In the genomic region with DNA sequence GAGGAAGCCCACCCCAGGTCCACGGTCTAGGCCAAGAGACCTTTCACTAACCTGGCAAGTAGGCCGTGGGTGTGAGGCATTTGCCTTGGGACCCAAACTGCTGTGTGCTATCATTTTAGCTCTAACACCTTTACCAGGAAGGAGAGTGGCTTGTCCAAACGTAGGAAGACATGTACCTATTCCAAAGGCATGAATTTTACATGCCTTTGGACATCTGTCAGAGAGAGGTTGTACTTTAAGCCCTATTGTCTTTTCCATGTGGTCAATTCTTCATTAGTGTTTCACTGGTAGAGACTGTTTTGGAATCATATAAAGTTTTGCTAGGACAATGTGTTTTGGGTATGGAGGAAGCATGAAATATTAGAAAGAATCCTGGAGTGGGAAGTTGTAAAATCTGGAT, we compare ENCODE assay signal across 13 cellular contexts.
DNase-seq lines count a peak whose midpoint lies in the region; FAIRE-seq and TF ChIP-seq lines count a peak whose summit lies in the region.
"Had no signal": no experiment of that assay in that cellular context is flagged by ENCODE, and none has a peak within 500 bp of the region (broad histone marks: within the 10 kb centered on the region; RNA-seq: fewer than 3 reads in every experiment).

No MANE protein-coding gene starts in this region.

- H2AFZ ChIP-seq in OCI-LY7 (ENCODE audit: low read length): no peak overlapping the region
- H2AFZ ChIP-seq in keratinocyte (ENCODE audit: control insufficient read depth, low read length): peak overlapping the region; percentile 62
- H2AFZ ChIP-seq: GM23248 had no signal

- intact Hi-C loops in OCI-LY7 (cut with micrococcal nuclease; ENCODE audit: unreplicated experiment): no loop called here

- peak overlapping the region; percentile 46 for H3K4me2 ChIP-seq in OCI-LY7 (ENCODE audit: low read length)
- H3K4me2 ChIP-seq in keratinocyte (ENCODE audit: control insufficient read depth, extremely low read depth, insufficient read depth, low read depth, low read length): peak overlapping the region; percentile 8
- H3K4me2 ChIP-seq: BLaER1 treated with 17β-estradiol and CSF1 and Interleukin-3, amounts not matched to agents 10 nM and 100 nM had no signal

- H3K79me2 ChIP-seq in OCI-LY7 (ENCODE audit: insufficient read depth, low read depth, low read length) (no peaks in the 10 kb centered on the region), keratinocyte (ENCODE audit: control insufficient read depth, insufficient read depth, low read length) (no peaks in the 10 kb centered on the region)

- FAIRE-seq in keratinocyte (lab: Jason Lieb, UNC): peak; percentile 53
- FAIRE-seq: G401.6 had no signal

- POLR2A ChIA-PET in OCI-LY7 (lab: Charles Lee): no interaction called here

- CTCF ChIA-PET in OCI-LY7 (lab: Charles Lee; ENCODE audit: unreplicated experiment): no interaction called here

- TF ChIP-seq CTCF in OCI-LY7 (conservative IDR thresholded peaks at IDR 0.05; ENCODE audit: low read length) (no peak), epithelial cell of esophagus (IDR thresholded peaks at IDR 0.05; ENCODE audit: insufficient read depth, low read depth, low read length, missing control alignments) (no peak), keratinocyte (optimal IDR thresholded peaks at IDR 0.05 in 1 of 3, IDR thresholded peaks at IDR 0.05 in 1 of 3, conservative IDR thresholded peaks at IDR 0.05 in 1 of 3; ENCODE audit: extremely low read depth in 1 of 3, insufficient read depth in 2 of 3, low read length in 3 of 3) (no peak)

- H4K20me1 ChIP-seq in OCI-LY7 (ENCODE audit: insufficient read depth, low read length) (no peaks in the 10 kb centered on the region), keratinocyte (ENCODE audit: control insufficient read depth, extremely low read depth, insufficient read depth, low read length) (no peaks in the 10 kb centered on the region)
- H4K20me1 ChIP-seq: BLaER1 treated with 17β-estradiol and CSF1 and Interleukin-3, amounts not matched to agents 10 nM and 100 nM had no signal

- H3K9me1 ChIP-seq in keratinocyte (ENCODE audit: control insufficient read depth, extremely low read depth, insufficient read depth, low read length): no peaks in the 10 kb centered on the region

- H3K9me2 ChIP-seq in OCI-LY7 (ENCODE audit: insufficient read depth, low read length): no peaks in the 10 kb centered on the region

- H3K4me3 ChIP-seq in OCI-LY7 (ENCODE audit: low read depth, low read length, poor library complexity, severe bottlenecking) (no peak overlapping the region), epithelial cell of esophagus (ENCODE audit: low read length) (no peak overlapping the region), keratinocyte (ENCODE audit: control insufficient read depth in 2 of 3, extremely low read depth in 1 of 3, insufficient read depth in 2 of 3, low read depth in 1 of 3, low read length in 3 of 3) (no peak overlapping the region)
- H3K4me3 ChIP-seq: BLaER1 treated with 17β-estradiol and CSF1 and Interleukin-3, amounts not matched to agents 10 nM and 100 nM; GM23248; HAP-1 had no signal

- H3K9ac ChIP-seq in keratinocyte (ENCODE audit: control insufficient read depth, extremely low read depth, insufficient read depth, low read length): no peak overlapping the region
- H3K9ac ChIP-seq: BLaER1 treated with 17β-estradiol and CSF1 and Interleukin-3, amounts not matched to agents 10 nM and 100 nM; GM23248 had no signal

- DNase-seq in OCI-LY7 (ENCODE audit: low spot score) (no peak), epithelial cell of esophagus (ENCODE audit: low read depth) (peak; percentile 45), keratinocyte (ENCODE audit: low read depth, low spot score) (no peak), NCI-H82 treated with DMSO at 0.1 percent for 48 hours (lab: John Stamatoyannopoulos, UW; ENCODE audit: unreplicated experiment) (no peak)
- no peak for DNase-seq in activated CD4-positive, alpha-beta T cell treated with anti-CD3 and anti-CD28 coated beads, Interleukin-2, amount 50 U/mL, for 48 hours
- DNase-seq in activated effector memory CD4-positive, alpha-beta T cell treated with Interleukin-2 at 50 U/mL for 16 hours: no peak
- DNase-seq: CD8-positive, alpha-beta memory T cell; COR-L47; GM23248 had no signal

- dilution Hi-C loops in keratinocyte (cut with MboI; ENCODE audit: extremely low pct_ligation_motif_present, low sequenced_read_pairs): no loop called here

- H3K36me3 ChIP-seq in OCI-LY7 (ENCODE audit: insufficient read depth, low read length): no peaks in the 10 kb centered on the region
- no peaks in the 10 kb centered on the region for H3K36me3 ChIP-seq in keratinocyte (ENCODE audit: control insufficient read depth in 2 of 2, extremely low read depth in 1 of 2, insufficient read depth in 2 of 2, low read length in 2 of 2)
- H3K36me3 ChIP-seq: BLaER1 treated with 17β-estradiol and CSF1 and Interleukin-3, amounts not matched to agents 10 nM and 100 nM; HAP-1 had no signal

- peaks cover 15% of the 10 kb centered on the region for H3K4me1 ChIP-seq in OCI-LY7 (ENCODE audit: insufficient read depth, low read length, poor library complexity, severe bottlenecking)
- H3K4me1 ChIP-seq in keratinocyte (ENCODE audit: control insufficient read depth, extremely low read depth, insufficient read depth, low read length): peaks cover 11% of the 10 kb centered on the region
- H3K4me1 ChIP-seq: HAP-1 had no signal

- H3K27me3 ChIP-seq in keratinocyte (ENCODE audit: control insufficient read depth, extremely low read depth, insufficient read depth, low read length): no peaks in the 10 kb centered on the region
- H3K27me3 ChIP-seq: BLaER1 treated with 17β-estradiol and CSF1 and Interleukin-3, amounts not matched to agents 10 nM and 100 nM had no signal

- no TSS peak for BruUV-seq in OCI-LY7 (replicated peaks; lab: Mats Ljungman, UMichigan)

- H3K27ac ChIP-seq in OCI-LY7 (ENCODE audit: low read depth, low read length, poor library complexity, severe bottlenecking): no peak overlapping the region
- H3K27ac ChIP-seq in keratinocyte (ENCODE audit: control insufficient read depth, insufficient read depth, low read length): no peak overlapping the region
- H3K27ac ChIP-seq: BLaER1 treated with 17β-estradiol and CSF1 and Interleukin-3, amounts not matched to agents 10 nM and 100 nM; GM23248; HL-60 had no signal

- H3K9me3 ChIP-seq in OCI-LY7 (ENCODE audit: low read length) (no peaks in the 10 kb centered on the region), keratinocyte (ENCODE audit: control insufficient read depth, low read depth, low read length) (no peaks in the 10 kb centered on the region)
- H3K9me3 ChIP-seq: BLaER1 treated with 17β-estradiol and CSF1 and Interleukin-3, amounts not matched to agents 10 nM and 100 nM; HAP-1 had no signal
